Comparison of ENCODE assay signal across 20 cellular contexts in genomic region chr2:9877026-9877425, GRCh38.
"Had no signal": no experiment of that assay in that cellular context is flagged by ENCODE, and none has a peak within 500 bp of the region (broad histone marks: within the 10 kb centered on the region; RNA-seq: fewer than 3 reads in every experiment).

No MANE protein-coding gene starts in this region.

- DNase-seq: cerebellar nuclear complex; cortex of kidney; effector memory CD8-positive, alpha-beta T cell; foreskin melanocyte; glutamatergic neuron; heart right ventricle; hippocampal formation; left cardiac atrium; left lung; naive thymus-derived CD8-positive, alpha-beta T cell; sigmoid colon; stimulated activated CD4-positive, alpha-beta T cell treated with anti-CD3 and anti-CD28 coated beads, Interleukin-4, amount 100 ng/mL, for 4 hours; stimulated activated naive B cell treated with anti-CD40 and anti-IgM and Interleukin-4, amounts not matched to agents 10 μg/mL and 1 μg/mL and 100 μg/mL, for 72 hours had no signal

- H3K27me3 ChIP-seq: esophagus muscularis mucosa, heart right ventricle, left lung, neutrophil, right atrium auricular region, sigmoid colon, suprapubic skin had no signal

- H3K4me3 Mint-ChIP-seq: effector memory CD8-positive, alpha-beta T cell; naive thymus-derived CD8-positive, alpha-beta T cell; stimulated activated naive B cell treated with anti-CD40 and anti-IgM and Interleukin-4, amounts not matched to agents 10 μg/mL and 1 μg/mL and 100 μg/mL, for 72 hours; stimulated activated naive CD8-positive, alpha-beta T cell treated with anti-CD3 and anti-CD28 coated beads, Interleukin-15, Interleukin-2, amounts not matched to agents 100 ng/mL and 50 ng/mL, for 24 hours; type B pancreatic cell had no signal

- H3K27ac ChIP-seq: esophagus muscularis mucosa, heart right ventricle, left lung, neutrophil, prostate gland, right atrium auricular region, sigmoid colon, suprapubic skin had no signal

- H3K27ac Mint-ChIP-seq: naive thymus-derived CD8-positive, alpha-beta T cell; stimulated activated naive B cell treated with anti-CD40 and anti-IgM and Interleukin-4, amounts not matched to agents 10 μg/mL and 1 μg/mL and 100 μg/mL, for 72 hours; stimulated activated naive CD8-positive, alpha-beta T cell treated with anti-CD3 and anti-CD28 coated beads, Interleukin-15, Interleukin-2, amounts not matched to agents 100 ng/mL and 50 ng/mL, for 24 hours; type B pancreatic cell had no signal

- ATAC-seq: effector memory CD8-positive, alpha-beta T cell; heart right ventricle; left cardiac atrium; left lung; naive thymus-derived CD8-positive, alpha-beta T cell; stimulated activated naive B cell treated with anti-CD40 and anti-IgM and Interleukin-4, amounts not matched to agents 10 μg/mL and 1 μg/mL and 100 μg/mL, for 72 hours had no signal

- H3K9me3 Mint-ChIP-seq: effector memory CD8-positive, alpha-beta T cell; naive thymus-derived CD8-positive, alpha-beta T cell; stimulated activated naive B cell treated with anti-CD40 and anti-IgM and Interleukin-4, amounts not matched to agents 10 μg/mL and 1 μg/mL and 100 μg/mL, for 72 hours; stimulated activated naive CD8-positive, alpha-beta T cell treated with anti-CD3 and anti-CD28 coated beads, Interleukin-15, Interleukin-2, amounts not matched to agents 100 ng/mL and 50 ng/mL, for 24 hours; type B pancreatic cell had no signal

- H3K9me3 ChIP-seq: esophagus muscularis mucosa, heart right ventricle, left lung, neutrophil, prostate gland, right atrium auricular region, sigmoid colon, suprapubic skin had no signal

- H3K36me3 ChIP-seq: prostate gland had no signal

- H3K4me1 ChIP-seq: esophagus muscularis mucosa, heart right ventricle, left lung, prostate gland, right atrium auricular region, sigmoid colon, suprapubic skin had no signal

- H3K4me3 ChIP-seq: esophagus muscularis mucosa, heart right ventricle, left lung, prostate gland, right atrium auricular region, sigmoid colon, suprapubic skin had no signal

- H3K27me3 Mint-ChIP-seq: effector memory CD8-positive, alpha-beta T cell; naive thymus-derived CD8-positive, alpha-beta T cell; stimulated activated naive B cell treated with anti-CD40 and anti-IgM and Interleukin-4, amounts not matched to agents 10 μg/mL and 1 μg/mL and 100 μg/mL, for 72 hours; stimulated activated naive CD8-positive, alpha-beta T cell treated with anti-CD3 and anti-CD28 coated beads, Interleukin-15, Interleukin-2, amounts not matched to agents 100 ng/mL and 50 ng/mL, for 24 hours; type B pancreatic cell had no signal
